Comparison of ENCODE assay signal across 8 cellular contexts in genomic region chr1:58155418-58156123, GRCh38.
DNase-seq lines count a peak whose midpoint lies in the region; TF ChIP-seq lines count a peak whose summit lies in the region.

No MANE protein-coding gene starts in this region.

- no peaks in the 10 kb centered on the region for H3K27me3 Mint-ChIP-seq in activated naive CD4-positive, alpha-beta T cell treated with anti-CD3 and anti-CD28 coated beads for 36 hours (ENCODE audit: low read depth)
- peaks cover 7% of the 10 kb centered on the region for H3K27me3 Mint-ChIP-seq in progenitor cell of endocrine pancreas
- H3K27me3 Mint-ChIP-seq in activated CD4-positive, alpha-beta T cell treated with anti-CD3 and anti-CD28 coated beads, Interleukin-2, amount 10 ng/mL, durations not matched to agents 24 days and 14 days, result no peaks in the 10 kb centered on the region

- no peaks in the 10 kb centered on the region for H3K9me3 Mint-ChIP-seq in activated naive CD4-positive, alpha-beta T cell treated with anti-CD3 and anti-CD28 coated beads for 36 hours
- no peaks in the 10 kb centered on the region for H3K9me3 Mint-ChIP-seq in progenitor cell of endocrine pancreas (ENCODE audit: low read depth)
- H3K9me3 Mint-ChIP-seq in activated CD4-positive, alpha-beta T cell treated with anti-CD3 and anti-CD28 coated beads, Interleukin-2, amount 10 ng/mL, durations not matched to agents 24 days and 14 days, result no peaks in the 10 kb centered on the region

- H3K27me3 ChIP-seq in colonic mucosa, result no peaks in the 10 kb centered on the region

- H3K4me1 ChIP-seq in colonic mucosa, result no peaks in the 10 kb centered on the region

- peak; percentile 70 for TF ChIP-seq CTCF in LNCaP clone FGC (IDR thresholded peaks at IDR 0.05; ENCODE audit: control insufficient read depth, extremely low read depth, insufficient read depth)
- peak; percentile 40 for TF ChIP-seq CTCF in colonic mucosa (IDR thresholded peaks at IDR 0.05)
- peak; percentile 55 for TF ChIP-seq CTCF in progenitor cell of endocrine pancreas (IDR thresholded peaks at IDR 0.05; ENCODE audit: unreplicated experiment)

- no peak overlapping the region for H3K27ac Mint-ChIP-seq in activated naive CD4-positive, alpha-beta T cell treated with anti-CD3 and anti-CD28 coated beads for 36 hours
- H3K27ac Mint-ChIP-seq in progenitor cell of endocrine pancreas, result no peak overlapping the region
- no peak overlapping the region for H3K27ac Mint-ChIP-seq in activated CD4-positive, alpha-beta T cell treated with anti-CD3 and anti-CD28 coated beads, Interleukin-2, amount 10 ng/mL, durations not matched to agents 24 days and 14 days

- no peaks in the 10 kb centered on the region for H3K36me3 Mint-ChIP-seq in activated naive CD4-positive, alpha-beta T cell treated with anti-CD3 and anti-CD28 coated beads for 36 hours (ENCODE audit: low read depth)
- H3K36me3 Mint-ChIP-seq in progenitor cell of endocrine pancreas (ENCODE audit: insufficient read depth), result no peaks in the 10 kb centered on the region
- H3K36me3 Mint-ChIP-seq in activated CD4-positive, alpha-beta T cell treated with anti-CD3 and anti-CD28 coated beads, Interleukin-2, amount 10 ng/mL, durations not matched to agents 24 days and 14 days (ENCODE audit: low read depth), result no peaks in the 10 kb centered on the region

- H3K9me3 ChIP-seq in colonic mucosa, result no peaks in the 10 kb centered on the region

- CTCF ChIA-PET in activated naive CD4-positive, alpha-beta T cell treated with anti-CD3 and anti-CD28 coated beads for 36 hours (lab: Charles Lee), result no interaction called here

- no peaks in the 10 kb centered on the region for H3K4me1 Mint-ChIP-seq in activated naive CD4-positive, alpha-beta T cell treated with anti-CD3 and anti-CD28 coated beads for 36 hours (ENCODE audit: low read depth)
- no peaks in the 10 kb centered on the region for H3K4me1 Mint-ChIP-seq in progenitor cell of endocrine pancreas (ENCODE audit: low read depth)
- no peaks in the 10 kb centered on the region for H3K4me1 Mint-ChIP-seq in activated CD4-positive, alpha-beta T cell treated with anti-CD3 and anti-CD28 coated beads, Interleukin-2, amount 10 ng/mL, durations not matched to agents 24 days and 14 days

- H3K36me3 ChIP-seq in colonic mucosa, result no peaks in the 10 kb centered on the region

- H3K4me3 Mint-ChIP-seq in activated naive CD4-positive, alpha-beta T cell treated with anti-CD3 and anti-CD28 coated beads for 36 hours, result no peak overlapping the region
- H3K4me3 Mint-ChIP-seq in progenitor cell of endocrine pancreas (ENCODE audit: low read depth), result no peak overlapping the region
- H3K4me3 Mint-ChIP-seq in activated CD4-positive, alpha-beta T cell treated with anti-CD3 and anti-CD28 coated beads, Interleukin-2, amount 10 ng/mL, durations not matched to agents 24 days and 14 days, result no peak overlapping the region

- H3K9ac ChIP-seq in colonic mucosa (ENCODE audit: low read depth in 2 of 2, low read length in 2 of 2), result no peak overlapping the region

- no peak overlapping the region for H3K27ac ChIP-seq in colonic mucosa

- DNase-seq in activated naive CD4-positive, alpha-beta T cell treated with anti-CD3 and anti-CD28 coated beads for 36 hours, result peak; percentile 6
- no peak for DNase-seq in activated naive CD4-positive, alpha-beta T cell (lab: John Stamatoyannopoulos, UW)
- DNase-seq in LNCaP clone FGC (ENCODE audit: low read depth), result peak; percentile 15
- no peak for DNase-seq in colonic mucosa
- no peak for DNase-seq in progenitor cell of endocrine pancreas (ENCODE audit: low spot score, unreplicated experiment)
- DNase-seq in activated CD4-positive, alpha-beta T cell treated with anti-CD3 and anti-CD28 coated beads, Interleukin-2, amount 10 ng/mL, durations not matched to agents 24 days and 14 days, result no peak
- no peak for DNase-seq in NCI-H1048 (lab: John Stamatoyannopoulos, UW)
- DNase-seq in kidney glomerular epithelial cell (lab: John Stamatoyannopoulos, UW), result no peak

- H3K4me3 ChIP-seq in LNCaP clone FGC (ENCODE audit: low read depth, low read length), result no peak overlapping the region
- no peak overlapping the region for H3K4me3 ChIP-seq in colonic mucosa

- intact Hi-C loops in activated naive CD4-positive, alpha-beta T cell treated with anti-CD3 and anti-CD28 coated beads for 36 hours (cut with micrococcal nuclease), result no loop called here
- intact Hi-C loops in colonic mucosa (cut with DNase I), result loop anchor here (10.0 kb wide), 1 partner anchor 1321 kb away; no protein-coding TSS in a partner anchor
- intact Hi-C loops in activated CD4-positive, alpha-beta T cell treated with anti-CD3 and anti-CD28 coated beads, Interleukin-2, amount 10 ng/mL, durations not matched to agents 24 days and 14 days (cut with micrococcal nuclease), result no loop called here

Comparison
In these comparisons a context has a peak if more than half of its experiments do, and no peak if none do; other contexts are left out.
1. DNase-seq: peak in activated naive CD4-positive, alpha-beta T cell treated with anti-CD3 and anti-CD28 coated beads for 36 hours (single experiment) and LNCaP clone FGC (single experiment); none in activated naive CD4-positive, alpha-beta T cell (0 of 4), colonic mucosa (single experiment), progenitor cell of endocrine pancreas (single experiment), activated CD4-positive, alpha-beta T cell treated with anti-CD3 and anti-CD28 coated beads, Interleukin-2, amount 10 ng/mL, durations not matched to agents 24 days and 14 days (single experiment), NCI-H1048 (single experiment) and kidney glomerular epithelial cell (single experiment).
2. Peak in every context shown above with its lines, with median percentiles within 50 percentile points of each other: CTCF ChIP-seq.